Comparison of ENCODE assay signal across 36 cellular contexts in genomic region chr5:4158750-4159447, GRCh38.
"Had no signal": no experiment of that assay in that cellular context is flagged by ENCODE, and none has a peak within 500 bp of the region (broad histone marks: within the 10 kb centered on the region; RNA-seq: fewer than 3 reads in every experiment).

No MANE protein-coding gene starts in this region.

- H3K36me3 ChIP-seq: adrenal gland, ascending aorta, brain microvascular endothelial cell, breast epithelium, cardiac muscle cell had no signal

- H3K4me3 ChIP-seq: adrenal gland, ascending aorta, body of pancreas, breast epithelium, cardiac muscle cell had no signal

- H3K27me3 ChIP-seq: adrenal gland, ascending aorta, body of pancreas, brain microvascular endothelial cell, breast epithelium, cardiac muscle cell had no signal

- DNase-seq: activated effector memory CD4-positive, alpha-beta T cell treated with anti-CD3 and anti-CD28 coated beads, Interleukin-2, amount 50 U/mL, for 16 hours; activated effector memory CD4-positive, alpha-beta T cell treated with Interleukin-2 at 50 U/mL for 16 hours; activated gamma-delta T cell; activated gamma-delta T cell treated with Interleukin-2 at 50 U/mL for 16 hours; activated naive CD4-positive, alpha-beta T cell; activated naive CD4-positive, alpha-beta T cell treated with anti-CD3 and anti-CD28 coated beads for 36 hours; activated naive CD4-positive, alpha-beta T cell treated with anti-CD3 and anti-CD28 coated beads, Interleukin-2, amount 10 ng/mL, durations not matched to agents 7 days and 5 days; activated naive CD4-positive, alpha-beta T cell treated with anti-CD3 and anti-CD28 coated beads, Interleukin-2, amount 50 U/mL, for 16 hours; activated naive CD4-positive, alpha-beta T cell treated with Interleukin-2 at 50 U/mL for 16 hours; activated naive CD8-positive, alpha-beta T cell treated with anti-CD3 and anti-CD28 coated beads for 36 hours; activated naive CD8-positive, alpha-beta T cell treated with anti-CD3 and anti-CD28 coated beads, Interleukin-2, amount 10 ng/mL, durations not matched to agents 7 days and 5 days; activated naive CD8-positive, alpha-beta T cell treated with anti-CD3 and anti-CD28 coated beads, Interleukin-2, amount 50 U/mL, for 24 hours; activated T-cell treated with anti-CD3 and anti-CD28 coated beads for 4 hours; activated T-cell treated with anti-CD3 and anti-CD28 coated beads, Interleukin-2, amount 50 U/mL, for 1 hour; activated T-cell treated with anti-CD3 and anti-CD28 coated beads, Interleukin-2, amount 50 U/mL, for 24 hours; activated T-cell treated with anti-CD3 and anti-CD28 coated beads, Interleukin-2, amount 50 U/mL, for 48 hours; adrenal gland; amniotic stem cell; amygdala; anterior cingulate cortex; aorta; body of pancreas; brain microvascular endothelial cell; caudate nucleus; central memory CD4-positive, alpha-beta T cell; cerebellar nuclear complex had no signal

- H3K27me3 Mint-ChIP-seq: activated naive CD4-positive, alpha-beta T cell treated with anti-CD3 and anti-CD28 coated beads, Interleukin-2, amount 10 ng/mL, durations not matched to agents 7 days and 5 days; activated naive CD4-positive, alpha-beta T cell treated with anti-CD3 and anti-CD28 coated beads, Interleukin-2, amount 50 U/mL, for 24 hours; activated naive CD8-positive, alpha-beta T cell; activated naive CD8-positive, alpha-beta T cell treated with anti-CD3 and anti-CD28 coated beads for 36 hours; activated naive CD8-positive, alpha-beta T cell treated with anti-CD3 and anti-CD28 coated beads, Interleukin-2, amount 10 ng/mL, durations not matched to agents 7 days and 5 days; activated naive CD8-positive, alpha-beta T cell treated with anti-CD3 and anti-CD28 coated beads, Interleukin-2, amount 50 U/mL, for 24 hours; activated T-cell treated with anti-CD3 and anti-CD28 coated beads, Interleukin-2, amount 50 U/mL, for 24 hours; activated T-helper 17 cell treated with anti-CD3 and anti-CD28 coated beads, Interleukin-2, amount 50 U/mL, for 72 hours; central memory CD8-positive, alpha-beta T cell had no signal

- H3K36me3 Mint-ChIP-seq: activated naive CD4-positive, alpha-beta T cell treated with anti-CD3 and anti-CD28 coated beads, Interleukin-2, amount 10 ng/mL, durations not matched to agents 7 days and 5 days; activated naive CD4-positive, alpha-beta T cell treated with anti-CD3 and anti-CD28 coated beads, Interleukin-2, amount 50 U/mL, for 24 hours; activated naive CD4-positive, alpha-beta T cell treated with anti-CD3 and anti-CD28 coated beads, Interleukin-2, amount 50 U/mL, for 72 hours; activated naive CD8-positive, alpha-beta T cell; activated naive CD8-positive, alpha-beta T cell treated with anti-CD3 and anti-CD28 coated beads for 36 hours; activated naive CD8-positive, alpha-beta T cell treated with anti-CD3 and anti-CD28 coated beads, Interleukin-2, amount 10 ng/mL, durations not matched to agents 7 days and 5 days; brain had no signal

- H3K27ac Mint-ChIP-seq: activated naive CD4-positive, alpha-beta T cell treated with anti-CD3 and anti-CD28 coated beads for 36 hours; activated naive CD4-positive, alpha-beta T cell treated with anti-CD3 and anti-CD28 coated beads, Interleukin-2, amount 10 ng/mL, durations not matched to agents 7 days and 5 days; activated naive CD4-positive, alpha-beta T cell treated with anti-CD3 and anti-CD28 coated beads, Interleukin-2, amount 50 U/mL, for 24 hours; activated naive CD4-positive, alpha-beta T cell treated with anti-CD3 and anti-CD28 coated beads, Interleukin-2, amount 50 U/mL, for 72 hours; activated naive CD8-positive, alpha-beta T cell; activated naive CD8-positive, alpha-beta T cell treated with anti-CD3 and anti-CD28 coated beads for 36 hours; activated naive CD8-positive, alpha-beta T cell treated with anti-CD3 and anti-CD28 coated beads, Interleukin-2, amount 10 ng/mL, durations not matched to agents 7 days and 5 days; activated naive CD8-positive, alpha-beta T cell treated with anti-CD3 and anti-CD28 coated beads, Interleukin-2, amount 50 U/mL, for 24 hours; activated T-cell treated with anti-CD3 and anti-CD28 coated beads, Interleukin-2, amount 50 U/mL, for 24 hours; activated T-helper 1 cell treated with anti-CD3 and anti-CD28 coated beads, Interleukin-12 subunit alpha, Interleukin-12 subunit beta, Interleukin-2, Interleukin-4 antibody, amounts not matched to agents 30 ng/mL and 10 ng/mL and 1 ng/mL, durations not matched to agents 14 hours and 24 hours and 36 hours; activated T-helper 17 cell treated with anti-CD3 and anti-CD28 coated beads, Interleukin-2, amount 50 U/mL, for 72 hours; brain had no signal

- H3K4me1 Mint-ChIP-seq: activated naive CD4-positive, alpha-beta T cell treated with anti-CD3 and anti-CD28 coated beads, Interleukin-2, amount 10 ng/mL, durations not matched to agents 7 days and 5 days; activated naive CD4-positive, alpha-beta T cell treated with anti-CD3 and anti-CD28 coated beads, Interleukin-2, amount 50 U/mL, for 24 hours; activated naive CD8-positive, alpha-beta T cell treated with anti-CD3 and anti-CD28 coated beads for 36 hours; activated naive CD8-positive, alpha-beta T cell treated with anti-CD3 and anti-CD28 coated beads, Interleukin-2, amount 10 ng/mL, durations not matched to agents 7 days and 5 days; activated naive CD8-positive, alpha-beta T cell treated with anti-CD3 and anti-CD28 coated beads, Interleukin-2, amount 50 U/mL, for 24 hours; activated T-helper 17 cell treated with anti-CD3 and anti-CD28 coated beads, Interleukin-2, amount 50 U/mL, for 72 hours; brain; central memory CD8-positive, alpha-beta T cell had no signal

- H3K4me1 ChIP-seq: adrenal gland, ascending aorta, body of pancreas, breast epithelium had no signal

- H3K9me3 Mint-ChIP-seq: activated naive CD4-positive, alpha-beta T cell treated with anti-CD3 and anti-CD28 coated beads for 36 hours; activated naive CD4-positive, alpha-beta T cell treated with anti-CD3 and anti-CD28 coated beads, Interleukin-2, amount 10 ng/mL, durations not matched to agents 7 days and 5 days; activated naive CD4-positive, alpha-beta T cell treated with anti-CD3 and anti-CD28 coated beads, Interleukin-2, amount 50 U/mL, for 24 hours; activated naive CD8-positive, alpha-beta T cell treated with anti-CD3 and anti-CD28 coated beads for 36 hours; activated naive CD8-positive, alpha-beta T cell treated with anti-CD3 and anti-CD28 coated beads, Interleukin-2, amount 10 ng/mL, durations not matched to agents 7 days and 5 days; activated T-helper 1 cell treated with anti-CD3 and anti-CD28 coated beads, Interleukin-12 subunit alpha, Interleukin-12 subunit beta, Interleukin-2, Interleukin-4 antibody, amounts not matched to agents 30 ng/mL and 10 ng/mL and 1 ng/mL, durations not matched to agents 14 hours and 24 hours and 36 hours had no signal

- ATAC-seq: activated naive CD4-positive, alpha-beta T cell treated with anti-CD3 and anti-CD28 coated beads, Interleukin-2, amount 50 U/mL, for 72 hours; activated naive CD8-positive, alpha-beta T cell treated with anti-CD3 and anti-CD28 coated beads, Interleukin-2, amount 50 U/mL, for 24 hours; activated T-helper 17 cell treated with anti-CD3 and anti-CD28 coated beads, Interleukin-2, amount 50 U/mL, for 72 hours; body of pancreas had no signal

- H3K27ac ChIP-seq: adrenal gland, ascending aorta, body of pancreas, brain microvascular endothelial cell, cardiac muscle cell had no signal

- H3K4me3 Mint-ChIP-seq: activated naive CD4-positive, alpha-beta T cell treated with anti-CD3 and anti-CD28 coated beads for 36 hours; activated naive CD4-positive, alpha-beta T cell treated with anti-CD3 and anti-CD28 coated beads, Interleukin-2, amount 10 ng/mL, durations not matched to agents 7 days and 5 days; activated naive CD4-positive, alpha-beta T cell treated with anti-CD3 and anti-CD28 coated beads, Interleukin-2, amount 50 U/mL, for 24 hours; activated naive CD8-positive, alpha-beta T cell; activated naive CD8-positive, alpha-beta T cell treated with anti-CD3 and anti-CD28 coated beads for 36 hours; activated naive CD8-positive, alpha-beta T cell treated with anti-CD3 and anti-CD28 coated beads, Interleukin-2, amount 10 ng/mL, durations not matched to agents 7 days and 5 days; activated naive CD8-positive, alpha-beta T cell treated with anti-CD3 and anti-CD28 coated beads, Interleukin-2, amount 50 U/mL, for 24 hours; activated T-cell treated with anti-CD3 and anti-CD28 coated beads, Interleukin-2, amount 50 U/mL, for 24 hours; activated T-helper 1 cell treated with anti-CD3 and anti-CD28 coated beads, Interleukin-12 subunit alpha, Interleukin-12 subunit beta, Interleukin-2, Interleukin-4 antibody, amounts not matched to agents 30 ng/mL and 10 ng/mL and 1 ng/mL, durations not matched to agents 14 hours and 24 hours and 36 hours; activated T-helper 17 cell treated with anti-CD3 and anti-CD28 coated beads, Interleukin-2, amount 50 U/mL, for 72 hours; brain; central memory CD8-positive, alpha-beta T cell had no signal

- H3K9me3 ChIP-seq: adrenal gland, ascending aorta, body of pancreas, breast epithelium had no signal
